Comparison of ENCODE assay signal across 12 cellular contexts in the genomic region with DNA sequence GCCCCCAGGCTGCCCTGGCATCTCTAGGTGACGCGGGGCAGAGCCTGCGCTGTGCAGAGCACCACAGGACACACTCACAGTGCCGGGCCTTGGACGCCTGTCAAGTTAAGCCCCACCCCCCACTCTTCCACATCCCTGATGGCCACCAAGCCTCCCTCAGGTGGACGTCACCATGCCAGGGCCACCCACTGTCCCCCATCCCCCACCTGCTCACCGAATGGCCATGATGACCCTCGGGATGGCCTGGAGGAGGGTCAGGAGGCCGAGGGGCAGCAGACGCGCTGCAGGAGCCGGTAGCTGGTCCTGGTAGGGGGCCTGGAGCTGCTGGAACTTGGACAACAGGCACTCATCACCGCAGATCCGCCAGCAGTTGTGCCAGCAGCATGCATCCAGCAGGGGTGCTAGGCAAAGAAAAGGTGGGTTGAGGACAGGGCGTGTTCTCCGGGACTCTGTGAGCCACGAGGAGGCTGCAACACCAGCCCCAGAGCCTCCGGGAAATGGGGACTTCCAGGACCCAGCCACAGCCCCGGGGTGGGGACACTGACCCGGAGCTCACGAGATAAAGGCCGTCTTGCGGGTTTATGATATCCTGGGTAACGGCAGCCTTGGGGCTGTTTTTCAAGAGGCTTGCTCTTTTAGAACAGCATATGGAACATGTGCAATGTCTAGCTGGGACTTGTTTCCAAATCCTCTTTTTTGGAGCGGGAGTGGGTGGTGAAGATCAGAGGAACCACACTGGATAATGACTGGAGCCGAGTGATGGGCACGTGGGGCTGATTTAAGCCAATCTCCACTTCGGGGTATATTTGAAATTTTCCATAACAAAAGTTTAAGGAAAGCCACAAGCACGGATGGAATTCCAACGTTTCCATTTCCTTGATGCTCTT. TPM values are rescaled to one million over a fixed set of nuclear protein-coding genes. Genes with fewer than 3 reads are reported as not detected.
A peak's percentile ranks its signal among the peaks of the same experiment; 100 is the strongest.
DNase-seq lines count a peak whose midpoint lies in the region; TF ChIP-seq lines count a peak whose summit lies in the region.
"Had no signal": no experiment of that assay in that cellular context is flagged by ENCODE, and none has a peak within 500 bp of the region (broad histone marks: within the 10 kb centered on the region; RNA-seq: fewer than 3 reads in every experiment).

No MANE protein-coding gene starts in this region.

- H3K36me3 ChIP-seq in Loucy (ENCODE audit: insufficient read depth, low read length) (no peaks in the 10 kb centered on the region), endodermal cell (ENCODE audit: control insufficient read depth, insufficient read depth, low read length) (no peaks in the 10 kb centered on the region), neuronal stem cell (replicated peaks in 1 of 2; ENCODE audit: control insufficient read depth in 2 of 2, insufficient read depth in 2 of 2, low read length in 2 of 2) (peaks cover 0 to 3% of the 10 kb centered on the region in 2 donors)
- H3K36me3 ChIP-seq: ascending aorta had no signal

- no peak overlapping the region for H2BK5ac ChIP-seq in neuronal stem cell (ENCODE audit: low read length)

- H3K9ac ChIP-seq in Loucy (ENCODE audit: low read depth, low read length, poor library complexity, severe bottlenecking) = no peak overlapping the region
- H3K9ac ChIP-seq in endodermal cell (ENCODE audit: extremely low read depth, low read length, poor library complexity, severe bottlenecking) = no peak overlapping the region
- H3K9ac ChIP-seq in neuronal stem cell (ENCODE audit: low read depth, low read length, poor library complexity) = no peak overlapping the region

- no peaks in the 10 kb centered on the region for H3F3A ChIP-seq in Loucy (ENCODE audit: low read depth)

- no peaks in the 10 kb centered on the region for H4K20me1 ChIP-seq in Loucy (ENCODE audit: insufficient read depth, low read length, poor library complexity, severe bottlenecking)

- H3K79me2 ChIP-seq in Loucy (ENCODE audit: insufficient read depth, low read length) = no peaks in the 10 kb centered on the region

- peak overlapping the region; percentile 29 for H3K23ac ChIP-seq in neuronal stem cell (ENCODE audit: low read depth, low read length, poor library complexity)

- H3K36me3 Mint-ChIP-seq in endodermal cell (ENCODE audit: low read depth) = peaks cover 7% of the 10 kb centered on the region
- H3K36me3 Mint-ChIP-seq in activated T-cell treated with anti-CD3 and anti-CD28 coated beads, Interleukin-2, amount 50 U/mL, for 24 hours (ENCODE audit: low read depth) = peaks cover 8% of the 10 kb centered on the region

- no peak overlapping the region for H2BK15ac ChIP-seq in neuronal stem cell (ENCODE audit: low read length)

- TF ChIP-seq CTCF in Loucy (conservative IDR thresholded peaks at IDR 0.05; ENCODE audit: low read length) = peak; percentile 16; the same call in 1 of the 2 replicates
- peak; percentile 62 for TF ChIP-seq CTCF in endodermal cell (conservative IDR thresholded peaks at IDR 0.05)

- no peak overlapping the region for H2BK120ac ChIP-seq in neuronal stem cell (ENCODE audit: low read depth, low read length)

- no peak overlapping the region for H2BK12ac ChIP-seq in neuronal stem cell (ENCODE audit: low read length)

- no peak overlapping the region for H3K4me2 ChIP-seq in Loucy (ENCODE audit: low read depth, low read length, poor library complexity, severe bottlenecking)
- no peak overlapping the region for H3K4me2 ChIP-seq in neuronal stem cell (ENCODE audit: insufficient read depth, low read length, poor library complexity, severe bottlenecking)

- peaks cover 7% of the 10 kb centered on the region for H3K9me3 Mint-ChIP-seq in endodermal cell
- peaks cover 4% of the 10 kb centered on the region for H3K9me3 Mint-ChIP-seq in activated T-cell treated with anti-CD3 and anti-CD28 coated beads, Interleukin-2, amount 50 U/mL, for 24 hours

- H3K18ac ChIP-seq in neuronal stem cell (ENCODE audit: low read length) = peak overlapping the region; percentile 88

- no peaks in the 10 kb centered on the region for H3K9me3 ChIP-seq in Loucy (ENCODE audit: insufficient read depth, low read depth, low read length)
- peaks cover 7% of the 10 kb centered on the region for H3K9me3 ChIP-seq in endodermal cell (ENCODE audit: control insufficient read depth, low read length)
- peaks cover 0 to 3% of the 10 kb centered on the region in 2 donors for H3K9me3 ChIP-seq in neuronal stem cell (replicated peaks in 1 of 2; ENCODE audit: control insufficient read depth in 2 of 2, insufficient read depth in 1 of 2, low read depth in 1 of 2, low read length in 2 of 2)
- H3K9me3 ChIP-seq: ascending aorta had no signal

- H3K4me1 Mint-ChIP-seq in endodermal cell = peaks cover 10% of the 10 kb centered on the region
- peaks cover 16% of the 10 kb centered on the region for H3K4me1 Mint-ChIP-seq in activated T-cell treated with anti-CD3 and anti-CD28 coated beads, Interleukin-2, amount 50 U/mL, for 24 hours (ENCODE audit: low read depth)

- H4K91ac ChIP-seq in neuronal stem cell (ENCODE audit: low read depth, low read length, poor library complexity) = no peak overlapping the region

- no peaks in the 10 kb centered on the region for H3K27me3 Mint-ChIP-seq in endodermal cell (ENCODE audit: insufficient read depth)
- no peaks in the 10 kb centered on the region for H3K27me3 Mint-ChIP-seq in activated T-cell treated with anti-CD3 and anti-CD28 coated beads, Interleukin-2, amount 50 U/mL, for 24 hours

- no peak overlapping the region for H3K27ac Mint-ChIP-seq in endodermal cell
- H3K27ac Mint-ChIP-seq in activated T-cell treated with anti-CD3 and anti-CD28 coated beads, Interleukin-2, amount 50 U/mL, for 24 hours = no peak overlapping the region

- H3K4me3 ChIP-seq in Loucy (ENCODE audit: low read length, poor library complexity, severe bottlenecking) (no peak overlapping the region), endodermal cell (ENCODE audit: low read length) (no peak overlapping the region), neuronal stem cell (ENCODE audit: low read length in 2 of 2) (no peak overlapping the region)
- H3K4me3 ChIP-seq: ascending aorta, SK-N-MC had no signal

- H3K27ac ChIP-seq in endodermal cell (ENCODE audit: low read depth, low read length) (no peak overlapping the region), neuronal stem cell (replicated peaks; ENCODE audit: low read length) (no peak overlapping the region)
- H3K27ac ChIP-seq: ascending aorta, SK-N-MC had no signal

- H3K27me3 ChIP-seq in Loucy (ENCODE audit: insufficient read depth, low read length, poor library complexity, severe bottlenecking) (no peaks in the 10 kb centered on the region), endodermal cell (ENCODE audit: control insufficient read depth, insufficient read depth, low read length, poor library complexity, severe bottlenecking) (no peaks in the 10 kb centered on the region), neuronal stem cell (ENCODE audit: control insufficient read depth in 3 of 3, insufficient read depth in 3 of 3, low read depth in 1 of 3, low read length in 3 of 3) (no peaks in the 10 kb centered on the region)
- H3K27me3 ChIP-seq: ascending aorta had no signal

- H3K4ac ChIP-seq in neuronal stem cell (ENCODE audit: low read length) = no peak overlapping the region

- H2AK5ac ChIP-seq in neuronal stem cell (ENCODE audit: low read depth, low read length) = no peak overlapping the region

- H2AFZ ChIP-seq in Loucy (ENCODE audit: low read length) (no peak overlapping the region), neuronal stem cell (ENCODE audit: low read length) (no peak overlapping the region)

- no peak overlapping the region for H3K14ac ChIP-seq in neuronal stem cell (ENCODE audit: low read length)

- WGBS in endodermal cell (ENCODE audit: insufficient coverage in 1 of 2, insufficient read length in 1 of 2), 2 experiments = 80 to 89% methylated on average over 14 to 30 of the region's 30 CpGs
- WGBS in neuronal stem cell (ENCODE audit: extremely low coverage in 2 of 2, insufficient read length in 2 of 2, insufficient replicate concordance in 1 of 2), 2 donors = no CpG with 5 or more reads among the region's 30 CpGs

- DNase-seq in Daoy (ENCODE audit: low read depth) (peak; percentile 40), endodermal cell (peak; percentile 88), neuronal stem cell (ENCODE audit: low spot score) (no peak), GOT3 (lab: John Stamatoyannopoulos, UW) (no peak)
- no peak for DNase-seq in activated CD8-positive, alpha-beta memory T cell treated with anti-CD3 and anti-CD28 coated beads, Interleukin-2, amount 50 U/mL, for 4 hours
- DNase-seq in activated T-cell treated with anti-CD3 and anti-CD28 coated beads, Interleukin-2, amount 50 U/mL, for 48 hours = no peak
- DNase-seq in activated T-cell treated with anti-CD3 and anti-CD28 coated beads, Interleukin-2, amount 50 U/mL, for 24 hours = no peak
- DNase-seq: activated CD8-positive, alpha-beta T cell treated with anti-CD3 and anti-CD28 coated beads, Interleukin-2, amount 10 ng/mL, durations not matched to agents 7 days and 5 days; midbrain had no signal

- no peaks in the 10 kb centered on the region for H3K79me1 ChIP-seq in neuronal stem cell (ENCODE audit: low read depth, low read length)

- no peak overlapping the region for H3K4me3 Mint-ChIP-seq in endodermal cell
- no peak overlapping the region for H3K4me3 Mint-ChIP-seq in activated T-cell treated with anti-CD3 and anti-CD28 coated beads, Interleukin-2, amount 50 U/mL, for 24 hours
- H3K4me3 Mint-ChIP-seq: activated CD8-positive, alpha-beta T cell treated with anti-CD3 and anti-CD28 coated beads, Interleukin-2, amount 10 ng/mL, durations not matched to agents 7 days and 5 days had no signal

- H3K9me2 ChIP-seq in Loucy (replicated peaks; ENCODE audit: low read depth, low read length) = no peaks in the 10 kb centered on the region

- H4K8ac ChIP-seq in neuronal stem cell (ENCODE audit: low read depth, low read length) = no peak overlapping the region

- H3K4me1 ChIP-seq in Loucy (ENCODE audit: insufficient read depth, low read length, poor library complexity, severe bottlenecking) (peaks cover 17% of the 10 kb centered on the region), endodermal cell (ENCODE audit: control insufficient read depth, insufficient read depth, low read length) (no peaks in the 10 kb centered on the region), neuronal stem cell (ENCODE audit: control insufficient read depth in 2 of 2, insufficient read depth in 1 of 2, low read depth in 1 of 2, low read length in 2 of 2) (peaks cover 0 to 4% of the 10 kb centered on the region in 2 donors)
- H3K4me1 ChIP-seq: ascending aorta had no signal

RNA-seq across cellular contexts. Expression of gene C16orf95, which starts 11.4 kb away (rescaled TPM):
- total RNA-seq in Daoy (2014; rRNA removed; shearing (Covaris generic)) = 7.3 and 10.1 TPM in 2 replicates
- total RNA-seq in endodermal cell = 1 to 10 TPM; 6.4 to 7.8 TPM
- polyA plus RNA-seq in endodermal cell (2013, experiment 1 of 2) = 5.7 TPM
- polyA plus RNA-seq in endodermal cell (2013, experiment 2 of 2) = 6.0 TPM
- polyA plus RNA-seq in neuronal stem cell (2013, experiment 1 of 2) = 4.5 TPM
- 4.9 TPM for polyA plus RNA-seq in neuronal stem cell (2013, experiment 2 of 2)
- total RNA-seq: ascending aorta had no signal

Comparison
In these comparisons a context has a peak if more than half of its experiments do, and no peak if none do; other contexts are left out.
1. DNase-seq: peak in Daoy (single experiment) and endodermal cell (single experiment); none in neuronal stem cell (single experiment), activated CD8-positive, alpha-beta memory T cell treated with anti-CD3 and anti-CD28 coated beads, Interleukin-2, amount 50 U/mL, for 4 hours (single experiment), GOT3 (single experiment), activated T-cell treated with anti-CD3 and anti-CD28 coated beads, Interleukin-2, amount 50 U/mL, for 48 hours (0 of 2) and activated T-cell treated with anti-CD3 and anti-CD28 coated beads, Interleukin-2, amount 50 U/mL, for 24 hours (single experiment).